ENCODE assay signal across 13 cellular contexts in genomic region chr3:119731545-119732343, GRCh38. TPM values are rescaled to one million over a fixed set of nuclear protein-coding genes. Genes with fewer than 3 reads are reported as not detected.
DNase-seq lines count a peak whose midpoint lies in the region; ATAC-seq, FAIRE-seq and TF ChIP-seq lines count a peak whose summit lies in the region.
"Had no signal": no experiment of that assay in that cellular context is flagged by ENCODE, and none has a peak within 500 bp of the region (broad histone marks: within the 10 kb centered on the region; RNA-seq: fewer than 3 reads in every experiment).

No MANE protein-coding gene starts in this region.

- no peaks in the 10 kb centered on the region for H3K4me1 ChIP-seq in K562 (replicated peaks in 1 of 2; ENCODE audit: control insufficient read depth in 2 of 2, insufficient read depth in 2 of 2, low read length in 2 of 2)
- H3K4me1 ChIP-seq: BLaER1 treated with 17β-estradiol and CSF1 and Interleukin-3, amounts not matched to agents 10 nM and 100 nM; tibial nerve had no signal

- POLR2A ChIA-PET in K562 (lab: Yijun Ruan, JAX): interaction anchor here (0.8 kb wide), 1 partner anchor 10 kb away, joined by 3 read pairs; no protein-coding TSS in a partner anchor

- DNase-seq in AG20443 (ENCODE audit: low spot score) (peak; percentile 53), HTR-8/SVneo (ENCODE audit: insufficient read length, low spot score) (peak; percentile 10), K562 (ENCODE audit: extremely low read depth in 1 of 4, low spot score in 3 of 4) (peak in 1 of 4 experiments; percentile 10), iris pigment epithelial cell (ENCODE audit: low read depth) (peak; percentile 35), retina (no peak)
- DNase-seq: activated CD4-positive, CD25-positive, alpha-beta regulatory T cell treated with anti-CD3 and anti-CD28 coated beads, Interleukin-2, amount 50 U/mL, for 72 hours; NCI-H510A had no signal

- in situ Hi-C loops in K562 (cut with MboI): no loop called here

- TF ChIP-seq CTCF in K562 (IDR thresholded peaks at IDR 0.05 in 2 of 3, conservative IDR thresholded peaks at IDR 0.05 in 1 of 3; ENCODE audit: insufficient read depth in 2 of 3, low read depth in 1 of 3, low read length in 3 of 3): no peak

- H3K4me3 ChIP-seq in K562: no peak overlapping the region
- H3K4me3 ChIP-seq: BLaER1 treated with 17β-estradiol and CSF1 and Interleukin-3, amounts not matched to agents 10 nM and 100 nM; tibial nerve had no signal

- ATAC-seq in K562: no peak
- ATAC-seq in HG02973 (IDR thresholded peaks at IDR 0.05; ENCODE audit: unreplicated experiment): no peak
- ATAC-seq in GM18858 (IDR thresholded peaks at IDR 0.05; ENCODE audit: unreplicated experiment): no peak
- ATAC-seq in HG03175 (IDR thresholded peaks at IDR 0.05; ENCODE audit: unreplicated experiment): no peak
- ATAC-seq: sciatic nerve had no signal

- no peaks in the 10 kb centered on the region for H4K20me1 ChIP-seq in K562 (replicated peaks; ENCODE audit: control insufficient read depth, insufficient read depth, low read length)
- H4K20me1 ChIP-seq: BLaER1 treated with 17β-estradiol and CSF1 and Interleukin-3, amounts not matched to agents 10 nM and 100 nM had no signal

- H3K27ac ChIP-seq in K562 (ENCODE audit: extremely low read depth, low read depth, low read length): no peak overlapping the region
- H3K27ac ChIP-seq: BLaER1 treated with 17β-estradiol and CSF1 and Interleukin-3, amounts not matched to agents 10 nM and 100 nM; tibial nerve had no signal

- WGBS in K562 (ENCODE audit: insufficient coverage, low coverage, missing lambda C conversion rate): 0% methylated on average over 7 of the region's 8 CpGs

- H3K36me3 ChIP-seq in K562 (ENCODE audit: control insufficient read depth, insufficient read depth, low read length): no peaks in the 10 kb centered on the region
- H3K36me3 ChIP-seq: BLaER1 treated with 17β-estradiol and CSF1 and Interleukin-3, amounts not matched to agents 10 nM and 100 nM had no signal

- no peaks in the 10 kb centered on the region for H3K9me1 ChIP-seq in K562 (ENCODE audit: control insufficient read depth, insufficient read depth, low read length)

- TF ChIP-seq EP300 in K562 (IDR thresholded peaks at IDR 0.05; ENCODE audit: low read length): no peak

- H3K9me3 ChIP-seq in K562 (replicated peaks; ENCODE audit: control insufficient read depth, insufficient read depth, low read depth, low read length): no peaks in the 10 kb centered on the region
- H3K9me3 ChIP-seq: BLaER1 treated with 17β-estradiol and CSF1 and Interleukin-3, amounts not matched to agents 10 nM and 100 nM; tibial nerve had no signal

- no peaks in the 10 kb centered on the region for H3K79me2 ChIP-seq in K562 (ENCODE audit: control insufficient read depth, insufficient read depth, low read length)

- intact Hi-C loops in K562 (cut with micrococcal nuclease): no loop called here

- no peak for TF ChIP-seq POLR2A in K562 (conservative IDR thresholded peaks at IDR 0.05)

- no peak overlapping the region for H3K4me2 ChIP-seq in K562 (ENCODE audit: insufficient read depth, low read length)
- H3K4me2 ChIP-seq: BLaER1 treated with 17β-estradiol and CSF1 and Interleukin-3, amounts not matched to agents 10 nM and 100 nM had no signal

- no TSS peak for BruUV-seq in K562 (replicated peaks; lab: Mats Ljungman, UMichigan)

- peak; percentile 74 for FAIRE-seq in HTR-8/SVneo (lab: Jason Lieb, UNC)
- no peak for FAIRE-seq in K562 (lab: Jason Lieb, UNC)

- no peak overlapping the region for H3K9ac ChIP-seq in K562 (ENCODE audit: insufficient read depth in 1 of 2, low read depth in 2 of 2, low read length in 2 of 2)
- H3K9ac ChIP-seq: BLaER1 treated with 17β-estradiol and CSF1 and Interleukin-3, amounts not matched to agents 10 nM and 100 nM had no signal

- no peak for TF ChIP-seq RAD21 in K562 (CRISPR knock-in tag; conservative IDR thresholded peaks at IDR 0.05 in 1 of 2, IDR thresholded peaks at IDR 0.05 in 1 of 2)

- CTCF ChIA-PET in K562 (lab: Yijun Ruan, JAX; ENCODE audit: low intra/inter-chr PET ratio): no interaction called here

- H2AFZ ChIP-seq in K562 (ENCODE audit: low read depth, low read length): no peak overlapping the region

- H3K27me3 ChIP-seq in K562 (ENCODE audit: control insufficient read depth in 2 of 2, insufficient read depth in 2 of 2, low read length in 2 of 2): no peaks in the 10 kb centered on the region
- H3K27me3 ChIP-seq: BLaER1 treated with 17β-estradiol and CSF1 and Interleukin-3, amounts not matched to agents 10 nM and 100 nM; tibial nerve had no signal

TF ChIP-seq in K562, 482 proteins besides CTCF, POLR2A, EP300 and RAD21 (continues in another document):
- peak; percentile 44; the same call in 1 of the 2 replicates for TF ChIP-seq FOSL1 (tag; conservative IDR thresholded peaks at IDR 0.05)

RNA-seq across cellular contexts. Expression of gene CFAP91, which starts 28.9 kb away (rescaled TPM):
- not detected in 2 replicates for total RNA-seq in K562 (2011; cell fraction: chromatin; rRNA removed; ENCODE audit: low replicate concordance)
- not detected in 2 replicates for total RNA-seq in K562 (2011; cell fraction: nucleolus; rRNA removed)
- not detected in 2 replicates for total RNA-seq in K562 (2011; cell fraction: nucleoplasm; rRNA removed)
- total RNA-seq in K562 (2014; rRNA removed) (not detected in 2 replicates), K562 (2014; rRNA removed; fragmentation: Illumina TruSeq; extraction: Trizol) (not detected in 2 replicates), K562 (2015; rRNA removed; fragmentation: Illumina TruSeq; extraction: Trizol) (not detected in 2 replicates), K562 (2021) (not detected in 2 replicates)
- polyA plus RNA-seq in K562 (2011; rRNA removed) (not detected in 2 replicates), K562 (2014; fragmentation: Illumina TruSeq; extraction: Trizol) (not detected in 2 replicates), K562 (2014; fragmentation: Nextera tagmentation; extraction: Ambion mirVana) (not detected), K562 (2014; rRNA removed) (not detected in 2 replicates)
- polyA plus RNA-seq in K562 (2011; cell fraction: cytosol; rRNA removed): not detected in 2 replicates
- polyA plus RNA-seq in K562 (2011; cell fraction: nucleus; rRNA removed): not detected in 2 replicates
- polyA plus RNA-seq in K562 (2012): not detected in 2 replicates
- polyA minus RNA-seq in K562 (2011; rRNA and poly(A)+ RNA removed): not detected in 2 replicates
- not detected in 2 replicates for polyA minus RNA-seq in K562 (2011; cell fraction: cytosol; rRNA and poly(A)+ RNA removed)
- not detected in 2 replicates for polyA minus RNA-seq in K562 (2011; cell fraction: nucleus; rRNA and poly(A)+ RNA removed)

RNA-seq across cellular contexts. Expression of gene NR1I2, which starts 50.2 kb away (rescaled TPM):
- total RNA-seq in K562 (2011; cell fraction: chromatin; rRNA removed; ENCODE audit: low replicate concordance): not detected in 2 replicates
- not detected in 2 replicates for total RNA-seq in K562 (2011; cell fraction: nucleolus; rRNA removed)
- not detected in 2 replicates for total RNA-seq in K562 (2011; cell fraction: nucleoplasm; rRNA removed)
- total RNA-seq in K562 (2014; rRNA removed) (not detected in 2 replicates), K562 (2014; rRNA removed; fragmentation: Illumina TruSeq; extraction: Trizol) (not detected in 2 replicates), K562 (2015; rRNA removed; fragmentation: Illumina TruSeq; extraction: Trizol) (not detected in 2 replicates), K562 (2021) (0.18 TPM in 1 of 2 replicates, not detected in the other)
- polyA plus RNA-seq in K562 (2011; rRNA removed) (not detected in 2 replicates), K562 (2014; fragmentation: Illumina TruSeq; extraction: Trizol) (not detected in 2 replicates), K562 (2014; fragmentation: Nextera tagmentation; extraction: Ambion mirVana) (not detected), K562 (2014; rRNA removed) (not detected in 2 replicates)
- not detected in 2 replicates for polyA plus RNA-seq in K562 (2011; cell fraction: cytosol; rRNA removed)
- polyA plus RNA-seq in K562 (2011; cell fraction: nucleus; rRNA removed): not detected in 2 replicates
- 0.03 TPM in 1 of 2 replicates, not detected in the other for polyA plus RNA-seq in K562 (2012)
- polyA minus RNA-seq in K562 (2011; rRNA and poly(A)+ RNA removed): 0.21 TPM in 1 of 2 replicates, not detected in the other
- polyA minus RNA-seq in K562 (2011; cell fraction: cytosol; rRNA and poly(A)+ RNA removed): not detected in 2 replicates
- polyA minus RNA-seq in K562 (2011; cell fraction: nucleus; rRNA and poly(A)+ RNA removed): not detected in 2 replicates
- total RNA-seq: sciatic nerve had no signal

RNA-seq across cellular contexts. Expression of gene COX17, which starts 54.5 kb away (rescaled TPM):
- total RNA-seq in K562 (2011; cell fraction: chromatin; rRNA removed; ENCODE audit: low replicate concordance): 10.0 and 11.6 TPM in 2 replicates
- 8.0 and 8.3 TPM in 2 replicates for total RNA-seq in K562 (2011; cell fraction: nucleolus; rRNA removed)
- 13.7 and 24.1 TPM in 2 replicates for total RNA-seq in K562 (2011; cell fraction: nucleoplasm; rRNA removed)
- total RNA-seq in K562 (2014; rRNA removed) (64.5 and 69.3 TPM in 2 replicates), K562 (2014; rRNA removed; fragmentation: Illumina TruSeq; extraction: Trizol) (47.9 and 51.6 TPM in 2 replicates), K562 (2015; rRNA removed; fragmentation: Illumina TruSeq; extraction: Trizol) (52.6 and 60.6 TPM in 2 replicates), K562 (2021) (34.3 and 44.2 TPM in 2 replicates)
- polyA plus RNA-seq in K562 (2011; rRNA removed) (29.1 and 32.2 TPM in 2 replicates), K562 (2014; fragmentation: Illumina TruSeq; extraction: Trizol) (32.5 and 40.8 TPM in 2 replicates), K562 (2014; fragmentation: Nextera tagmentation; extraction: Ambion mirVana) (100 to 1,000 TPM; 147 to 167 TPM), K562 (2014; rRNA removed) (102 and 121 TPM in 2 replicates)
- polyA plus RNA-seq in K562 (2011; cell fraction: cytosol; rRNA removed): 15.7 and 25.9 TPM in 2 replicates
- polyA plus RNA-seq in K562 (2011; cell fraction: nucleus; rRNA removed): 14.5 and 23.5 TPM in 2 replicates
- polyA plus RNA-seq in K562 (2012): 47.8 and 81.9 TPM in 2 replicates
- polyA minus RNA-seq in K562 (2011; rRNA and poly(A)+ RNA removed): 10.1 TPM in 2 replicates
- 5.0 and 8.6 TPM in 2 replicates for polyA minus RNA-seq in K562 (2011; cell fraction: cytosol; rRNA and poly(A)+ RNA removed)
- 12.9 and 22.1 TPM in 2 replicates for polyA minus RNA-seq in K562 (2011; cell fraction: nucleus; rRNA and poly(A)+ RNA removed)
